In genomic region chr6:143058987-143059386, GRCh38 we compare ENCODE assay signal across 10 cellular contexts.
DNase-seq lines count a peak whose midpoint lies in the region; ATAC-seq and TF ChIP-seq lines count a peak whose summit lies in the region.
"Had no signal": no experiment of that assay in that cellular context is flagged by ENCODE, and none has a peak within 500 bp of the region (broad histone marks: within the 10 kb centered on the region; RNA-seq: fewer than 3 reads in every experiment).

No MANE protein-coding gene starts in this region.

- H3K36me3 Mint-ChIP-seq in activated naive CD8-positive, alpha-beta T cell treated with anti-CD3 and anti-CD28 coated beads, Interleukin-2, amount 50 U/mL, for 24 hours (ENCODE audit: low read depth), result no peaks in the 10 kb centered on the region
- H3K36me3 Mint-ChIP-seq in nephron (ENCODE audit: low read depth), result no peaks in the 10 kb centered on the region

- peak; percentile 9 for DNase-seq in DMS 273 (lab: John Stamatoyannopoulos, UW; ENCODE audit: unreplicated experiment)
- DNase-seq in DMS 273 treated with DMSO at 0.1 percent for 48 hours (lab: John Stamatoyannopoulos, UW), result no peak
- DNase-seq in activated naive CD8-positive, alpha-beta T cell treated with anti-CD3 and anti-CD28 coated beads, Interleukin-2, amount 50 U/mL, for 24 hours, result no peak
- no peak for DNase-seq in HUDEP-2 (lab: John Stamatoyannopoulos, UW; ENCODE audit: unreplicated experiment in 76 of 76)
- DNase-seq in cerebellar nuclear complex (lab: John Stamatoyannopoulos, UW), result no peak
- DNase-seq: 8988T, amniotic stem cell had no signal

- no peaks in the 10 kb centered on the region for H3K36me3 ChIP-seq in Loucy (ENCODE audit: insufficient read depth, low read length)

- H3K4me1 Mint-ChIP-seq in activated naive CD8-positive, alpha-beta T cell treated with anti-CD3 and anti-CD28 coated beads, Interleukin-2, amount 50 U/mL, for 24 hours, result peaks cover 27% of the 10 kb centered on the region
- H3K4me1 Mint-ChIP-seq in nephron, result peaks cover 28% of the 10 kb centered on the region

- H3F3A ChIP-seq in Loucy (ENCODE audit: low read depth), result no peaks in the 10 kb centered on the region

- H3K9me3 Mint-ChIP-seq in activated naive CD8-positive, alpha-beta T cell treated with anti-CD3 and anti-CD28 coated beads, Interleukin-2, amount 50 U/mL, for 24 hours, result no peaks in the 10 kb centered on the region
- H3K9me3 Mint-ChIP-seq in nephron, result no peaks in the 10 kb centered on the region

- no peaks in the 10 kb centered on the region for H3K27me3 ChIP-seq in Loucy (ENCODE audit: insufficient read depth, low read length, poor library complexity, severe bottlenecking)

- no peak overlapping the region for H2AFZ ChIP-seq in Loucy (ENCODE audit: low read length)

- H3K4me1 ChIP-seq in Loucy (ENCODE audit: insufficient read depth, low read length, poor library complexity, severe bottlenecking), result peaks cover 42% of the 10 kb centered on the region

- H3K4me3 Mint-ChIP-seq in activated naive CD8-positive, alpha-beta T cell treated with anti-CD3 and anti-CD28 coated beads, Interleukin-2, amount 50 U/mL, for 24 hours, result peak overlapping the region; percentile 30
- peak overlapping the region; percentile 63 to 76 (median 71) for H3K4me3 Mint-ChIP-seq in nephron

- peaks cover 33% of the 10 kb centered on the region for H3K79me2 ChIP-seq in Loucy (ENCODE audit: insufficient read depth, low read length)

- H3K9me2 ChIP-seq in Loucy (replicated peaks; ENCODE audit: low read depth, low read length), result no peaks in the 10 kb centered on the region

- no peaks in the 10 kb centered on the region for H4K20me1 ChIP-seq in Loucy (ENCODE audit: insufficient read depth, low read length, poor library complexity, severe bottlenecking)

- no peak overlapping the region for H3K9ac ChIP-seq in Loucy (ENCODE audit: low read depth, low read length, poor library complexity, severe bottlenecking)

- no peak for ATAC-seq in activated naive CD8-positive, alpha-beta T cell treated with anti-CD3 and anti-CD28 coated beads, Interleukin-2, amount 50 U/mL, for 24 hours
- ATAC-seq in GM18519 (IDR thresholded peaks at IDR 0.05; ENCODE audit: low FRiP score, unreplicated experiment), result no peak

- peaks cover under 1% of the 10 kb centered on the region for H3K27me3 Mint-ChIP-seq in activated naive CD8-positive, alpha-beta T cell treated with anti-CD3 and anti-CD28 coated beads, Interleukin-2, amount 50 U/mL, for 24 hours
- no peaks in the 10 kb centered on the region for H3K27me3 Mint-ChIP-seq in nephron (ENCODE audit: low read depth)

- no peak for TF ChIP-seq CTCF in Loucy (conservative IDR thresholded peaks at IDR 0.05; ENCODE audit: low read length)
- no peak for TF ChIP-seq CTCF in nephron (IDR thresholded peaks at IDR 0.05; ENCODE audit: unreplicated experiment in 3 of 3)

- peak overlapping the region; percentile 81 for H3K4me2 ChIP-seq in Loucy (ENCODE audit: low read depth, low read length, poor library complexity, severe bottlenecking)

- H3K27ac Mint-ChIP-seq in activated naive CD8-positive, alpha-beta T cell treated with anti-CD3 and anti-CD28 coated beads, Interleukin-2, amount 50 U/mL, for 24 hours, result peak overlapping the region; percentile 90
- no peak overlapping the region for H3K27ac Mint-ChIP-seq in nephron

- no peaks in the 10 kb centered on the region for H3K9me3 ChIP-seq in Loucy (ENCODE audit: insufficient read depth, low read depth, low read length)

- peak overlapping the region; percentile 94 for H3K4me3 ChIP-seq in Loucy (ENCODE audit: low read length, poor library complexity, severe bottlenecking)
